In the genomic region with DNA sequence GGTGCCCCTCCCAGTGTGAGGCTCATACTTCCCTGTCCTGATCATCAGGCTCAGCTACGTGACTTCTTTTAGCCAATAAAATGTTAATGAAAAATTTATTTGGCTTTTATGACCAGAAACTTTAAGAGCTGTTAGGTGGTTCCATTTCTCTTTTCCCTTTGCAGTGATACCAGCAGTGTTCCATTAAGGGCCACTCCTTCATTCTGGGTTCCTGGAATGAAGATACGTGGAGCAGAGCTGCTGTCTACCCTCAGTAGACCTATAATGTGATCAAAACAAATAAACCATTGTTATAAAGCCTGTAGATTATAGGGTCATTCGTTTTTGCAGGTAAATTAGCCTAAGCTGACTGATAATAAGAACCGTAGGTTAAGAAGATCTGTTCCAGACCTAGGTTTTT, we compare ENCODE assay signal across 8 cellular contexts.
"Had no signal": no experiment of that assay in that cellular context is flagged by ENCODE, and none has a peak within 500 bp of the region (broad histone marks: within the 10 kb centered on the region; RNA-seq: fewer than 3 reads in every experiment).

No MANE protein-coding gene starts in this region.

- ATAC-seq: GM12878 had no signal

- DNase-seq: GDM1, GF-D8 had no signal

- FAIRE-seq: G401.6, GM12878, GM12891, GM12892, GM18507, GM19239 had no signal

- H3K4me3 ChIP-seq: GM12878 had no signal
